Comparison of ENCODE assay signal across 27 cellular contexts in the genomic region with DNA sequence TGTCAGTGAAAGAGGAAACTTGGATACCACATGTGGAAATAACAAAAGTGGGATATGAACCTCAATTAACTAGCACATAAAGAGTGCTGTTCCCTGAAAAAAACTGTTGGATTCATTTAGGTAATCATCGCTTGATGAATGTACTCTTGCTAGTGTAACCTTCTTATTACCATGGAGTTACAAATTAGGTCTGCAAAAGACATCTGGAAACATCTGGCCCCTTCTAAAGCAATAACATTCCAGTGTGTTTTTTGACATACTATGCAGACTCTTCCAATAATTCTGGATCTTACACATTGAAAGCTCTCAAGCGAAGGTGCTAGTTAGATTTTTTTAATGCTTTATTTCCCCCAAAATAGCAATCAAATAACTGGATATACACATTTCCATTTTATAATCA.
"Had no signal": no experiment of that assay in that cellular context is flagged by ENCODE, and none has a peak within 500 bp of the region (broad histone marks: within the 10 kb centered on the region; RNA-seq: fewer than 3 reads in every experiment).

No MANE protein-coding gene starts in this region.

- H3K4me3 ChIP-seq: neural progenitor cell, ovary, psoas muscle, right lobe of liver, sigmoid colon, stomach, thoracic aorta, thyroid gland, tibial nerve, upper lobe of left lung had no signal

- H3K4me3 Mint-ChIP-seq: natural killer cell; nephron; neural progenitor cell; stimulated activated effector memory CD8-positive, alpha-beta T cell treated with anti-CD3 and anti-CD28 coated beads, Interleukin-12 subunit alpha, Interleukin-12 subunit beta, amount 100 ng/mL, for 72 hours; stimulated activated naive B cell treated with anti-CD40 and anti-IgM and Interleukin-4, amounts not matched to agents 10 μg/mL and 1 μg/mL and 100 μg/mL, for 72 hours; stimulated activated naive CD8-positive, alpha-beta T cell treated with anti-CD3 and anti-CD28 coated beads, Interleukin-15, Interleukin-2, amounts not matched to agents 100 ng/mL and 50 ng/mL, for 24 hours had no signal

- H3K9me3 ChIP-seq: ovary, psoas muscle, right lobe of liver, sigmoid colon, stomach, thoracic aorta, thyroid gland, tibial nerve, upper lobe of left lung had no signal

- H3K4me1 Mint-ChIP-seq: natural killer cell; neural progenitor cell; stimulated activated effector memory CD8-positive, alpha-beta T cell treated with anti-CD3 and anti-CD28 coated beads, Interleukin-12 subunit alpha, Interleukin-12 subunit beta, amount 100 ng/mL, for 72 hours had no signal

- H3K27me3 ChIP-seq: neural progenitor cell, ovary, right lobe of liver, sigmoid colon, stomach, thyroid gland, tibial nerve, upper lobe of left lung had no signal

- H3K9me3 Mint-ChIP-seq: natural killer cell; neural progenitor cell; stimulated activated effector memory CD8-positive, alpha-beta T cell treated with anti-CD3 and anti-CD28 coated beads, Interleukin-12 subunit alpha, Interleukin-12 subunit beta, amount 100 ng/mL, for 72 hours; stimulated activated naive CD8-positive, alpha-beta T cell treated with anti-CD3 and anti-CD28 coated beads, Interleukin-15, Interleukin-2, amounts not matched to agents 100 ng/mL and 50 ng/mL, for 24 hours had no signal

- H3K36me3 ChIP-seq: neural progenitor cell, ovary, right lobe of liver, sigmoid colon, stomach, thoracic aorta, thyroid gland, upper lobe of left lung had no signal

- H3K27ac Mint-ChIP-seq: natural killer cell; neural progenitor cell; progenitor cell of endocrine pancreas; stimulated activated effector memory CD8-positive, alpha-beta T cell treated with anti-CD3 and anti-CD28 coated beads, Interleukin-12 subunit alpha, Interleukin-12 subunit beta, amount 100 ng/mL, for 72 hours; stimulated activated naive B cell treated with anti-CD40 and anti-IgM and Interleukin-4, amounts not matched to agents 10 μg/mL and 1 μg/mL and 100 μg/mL, for 72 hours; stimulated activated naive CD8-positive, alpha-beta T cell treated with anti-CD3 and anti-CD28 coated beads, Interleukin-15, Interleukin-2, amounts not matched to agents 100 ng/mL and 50 ng/mL, for 24 hours had no signal

- H3K27me3 Mint-ChIP-seq: progenitor cell of endocrine pancreas; stimulated activated naive B cell treated with anti-CD40 and anti-IgM and Interleukin-4, amounts not matched to agents 10 μg/mL and 1 μg/mL and 100 μg/mL, for 72 hours; stimulated activated naive CD8-positive, alpha-beta T cell treated with anti-CD3 and anti-CD28 coated beads, Interleukin-15, Interleukin-2, amounts not matched to agents 100 ng/mL and 50 ng/mL, for 24 hours had no signal

- ATAC-seq: natural killer cell; psoas muscle; right cardiac atrium; right lobe of liver; stimulated activated effector memory CD8-positive, alpha-beta T cell treated with anti-CD3 and anti-CD28 coated beads, Interleukin-12 subunit alpha, Interleukin-12 subunit beta, amount 100 ng/mL, for 72 hours; stimulated activated naive B cell treated with anti-CD40 and anti-IgM and Interleukin-4, amounts not matched to agents 10 μg/mL and 1 μg/mL and 100 μg/mL, for 72 hours had no signal

- H3K36me3 Mint-ChIP-seq: natural killer cell; neural progenitor cell; stimulated activated effector memory CD8-positive, alpha-beta T cell treated with anti-CD3 and anti-CD28 coated beads, Interleukin-12 subunit alpha, Interleukin-12 subunit beta, amount 100 ng/mL, for 72 hours had no signal

- DNase-seq: natural killer cell; occipital lobe; ovary; posterior cingulate gyrus; psoas muscle; right cardiac atrium; right lobe of liver; sigmoid colon; small intestine; stimulated activated CD4-positive, alpha-beta T cell treated with anti-CD3 and anti-CD28 coated beads, Interleukin-15, amount 100 ng/mL, for 24 hours; stimulated activated CD4-positive, alpha-beta T cell treated with anti-CD3 and anti-CD28 coated beads, Interleukin-2, amount 100 ng/mL, for 24 hours; stimulated activated CD4-positive, alpha-beta T cell treated with anti-CD3 and anti-CD28 coated beads, Interleukin-2, amount 100 ng/mL, for 48 hours; stimulated activated CD4-positive, alpha-beta T cell treated with anti-CD3 and anti-CD28 coated beads, Interleukin-4, amount 100 ng/mL, for 24 hours; stimulated activated naive B cell treated with anti-CD40 and anti-IgM and Interleukin-4, amounts not matched to agents 10 μg/mL and 1 μg/mL and 100 μg/mL, for 72 hours; stimulated activated naive CD4-positive, alpha-beta T cell treated with Interleukin-2 at 50 U/mL for 16 hours; stomach; thyroid gland; trophoblast cell; upper lobe of left lung had no signal

- H3K27ac ChIP-seq: neural progenitor cell, ovary, parathyroid adenoma, psoas muscle, right lobe of liver, sigmoid colon, stomach, thoracic aorta, thyroid gland, tibial nerve, upper lobe of left lung had no signal

- H3K4me1 ChIP-seq: neural progenitor cell, parathyroid adenoma, psoas muscle, right lobe of liver, sigmoid colon, stomach, thyroid gland, tibial nerve, upper lobe of left lung had no signal
